In genomic region chr2:46487667-46488333, GRCh38 we compare ENCODE assay signal across 9 cellular contexts. TPM values are rescaled to one million over a fixed set of nuclear protein-coding genes. Genes with fewer than 3 reads are reported as not detected.
A peak's percentile ranks its signal among the peaks of the same experiment; 100 is the strongest.
DNase-seq lines count a peak whose midpoint lies in the region; ATAC-seq and TF ChIP-seq lines count a peak whose summit lies in the region.
"Had no signal": no experiment of that assay in that cellular context is flagged by ENCODE, and none has a peak within 500 bp of the region (broad histone marks: within the 10 kb centered on the region; RNA-seq: fewer than 3 reads in every experiment).

No MANE protein-coding gene starts in this region.

- H3K4me3 ChIP-seq in AG04450 (ENCODE audit: low read depth, low read length): no peak overlapping the region
- no peak overlapping the region for H3K4me3 ChIP-seq in PC-3 (ENCODE audit: low read length)
- no peak overlapping the region for H3K4me3 ChIP-seq in fibroblast of mammary gland (ENCODE audit: control insufficient read depth, low read depth, low read length)
- H3K4me3 ChIP-seq in muscle layer of colon (ENCODE audit: low read depth in 1 of 2, low read length in 2 of 2): no peak overlapping the region
- H3K4me3 ChIP-seq: BLaER1 had no signal

- H3K4me1 ChIP-seq in PC-3 (ENCODE audit: insufficient read depth, low read length) (peaks cover under 1% of the 10 kb centered on the region), muscle layer of colon (ENCODE audit: insufficient read depth, low read length) (peaks cover 31% of the 10 kb centered on the region)

- POLR2A ChIA-PET in AG04450 (lab: Yijun Ruan, JAX): interaction anchor here (0.6 kb wide), 2 partner anchors 9 to 153 kb away, joined by 3 read pairs; no protein-coding TSS in a partner anchor
- POLR2A ChIA-PET in PC-3 (lab: Charles Lee; ENCODE audit: unreplicated experiment): no interaction called here

- no peaks in the 10 kb centered on the region for H3K9me2 ChIP-seq in PC-3 (replicated peaks; ENCODE audit: low read length)

- no peaks in the 10 kb centered on the region for H4K20me1 ChIP-seq in PC-3 (ENCODE audit: low read length)
- H4K20me1 ChIP-seq: BLaER1 had no signal

- H3K9me3 ChIP-seq in AG04450 (ENCODE audit: control insufficient read depth, insufficient read depth, low read length) (no peaks in the 10 kb centered on the region), PC-3 (ENCODE audit: low read length) (no peaks in the 10 kb centered on the region), muscle layer of colon (ENCODE audit: low read length) (no peaks in the 10 kb centered on the region)
- H3K9me3 ChIP-seq: BLaER1 had no signal

- peak overlapping the region; percentile 21 for H3K27ac ChIP-seq in AG04450 (ENCODE audit: low read depth, low read length)
- no peak overlapping the region for H3K27ac ChIP-seq in PC-3 (ENCODE audit: low read length)
- peak overlapping the region; percentile 19 for H3K27ac ChIP-seq in muscle layer of colon (ENCODE audit: low read depth, low read length)
- H3K27ac ChIP-seq: BLaER1 had no signal

- intact Hi-C loops in PC-3 (cut with micrococcal nuclease): no loop called here

- peak; percentile 88 for ATAC-seq in PC-3

- H3K27me3 ChIP-seq in AG04450 (ENCODE audit: control insufficient read depth, insufficient read depth, low read length) (no peaks in the 10 kb centered on the region), PC-3 (ENCODE audit: low read length) (no peaks in the 10 kb centered on the region), muscle layer of colon (ENCODE audit: control insufficient read depth in 1 of 2, insufficient read depth in 2 of 2, low read length in 2 of 2) (no peaks in the 10 kb centered on the region)
- H3K27me3 ChIP-seq: BLaER1 had no signal

- no TSS peak for BruUV-seq in PC-3 (replicated peaks; lab: Mats Ljungman, UMichigan)

- no peak overlapping the region for H3K4me2 ChIP-seq in PC-3 (ENCODE audit: low read length)
- H3K4me2 ChIP-seq: BLaER1 had no signal

- CTCF ChIA-PET in AG04450 (lab: Charles Lee): interaction anchor here (1.1 kb wide), 1 partner anchor 289 kb away, joined by 4 read pairs; no protein-coding TSS in a partner anchor
- CTCF ChIA-PET in PC-3 (lab: Charles Lee): no interaction called here

- H2AFZ ChIP-seq in PC-3 (ENCODE audit: low read length): no peak overlapping the region

- no peaks in the 10 kb centered on the region for H3F3A ChIP-seq in PC-3 (ENCODE audit: low read length, unreplicated experiment)

- DNase-seq in AG04450 (ENCODE audit: low read depth, low spot score) (peak; percentile 46), PC-3 (peak; percentile 19), fibroblast of mammary gland (ENCODE audit: low read depth) (peak; percentile 84), NCI-H524 treated with DMSO at 0.1 percent for 48 hours (lab: John Stamatoyannopoulos, UW) (no peak), G401 (ENCODE audit: low spot score) (no peak), cerebellum (ENCODE audit: low spot score) (no peak), NCI-H748 (lab: John Stamatoyannopoulos, UW; ENCODE audit: unreplicated experiment) (no peak)

- no peaks in the 10 kb centered on the region for H3K79me2 ChIP-seq in PC-3 (ENCODE audit: low read length)

- H3K36me3 ChIP-seq in PC-3 (ENCODE audit: low read depth, low read length): no peaks in the 10 kb centered on the region
- no peaks in the 10 kb centered on the region for H3K36me3 ChIP-seq in muscle layer of colon (ENCODE audit: insufficient read depth, low read length)
- H3K36me3 ChIP-seq: BLaER1 had no signal

- H3K9ac ChIP-seq in PC-3 (ENCODE audit: low read length): no peak overlapping the region
- H3K9ac ChIP-seq in muscle layer of colon (ENCODE audit: low read length): no peak overlapping the region
- H3K9ac ChIP-seq: BLaER1 had no signal

- in situ Hi-C loops in G401 (cut with HindIII; ENCODE audit: low sequenced_read_pairs): no loop called here

- no peak for TF ChIP-seq CTCF in AG04450 (IDR thresholded peaks at IDR 0.05; ENCODE audit: low read depth, low read length)
- no peak for TF ChIP-seq CTCF in PC-3 (conservative IDR thresholded peaks at IDR 0.05; ENCODE audit: low read depth, low read length)
- TF ChIP-seq CTCF in fibroblast of mammary gland (conservative IDR thresholded peaks at IDR 0.05; ENCODE audit: control insufficient read depth, insufficient read depth, low read depth, low read length): no peak

RNA-seq across cellular contexts. Expression of gene TMEM247, which starts 8.4 kb away (rescaled TPM):
- polyA plus RNA-seq in AG04450 (2011; rRNA removed): not detected in 2 replicates
- polyA minus RNA-seq in AG04450 (2011; rRNA and poly(A)+ RNA removed): not detected in 2 replicates
- total RNA-seq in PC-3 (2014; rRNA removed) (not detected in 2 replicates), cerebellum (not detected)
- not detected in 2 replicates for total RNA-seq in G401 (2014; rRNA removed; shearing (Covaris generic))

RNA-seq across cellular contexts. Expression of gene RHOQ, which starts 54.5 kb away (rescaled TPM):
- polyA plus RNA-seq in AG04450 (2011; rRNA removed): 82.0 and 98.8 TPM in 2 replicates
- 36.3 and 49.3 TPM in 2 replicates for polyA minus RNA-seq in AG04450 (2011; rRNA and poly(A)+ RNA removed)
- total RNA-seq in PC-3 (2014; rRNA removed) (24.5 and 40.8 TPM in 2 replicates), cerebellum (25.9 TPM)
- 88.9 and 115 TPM in 2 replicates for total RNA-seq in G401 (2014; rRNA removed; shearing (Covaris generic))

RNA-seq across cellular contexts. Expression of gene ATP6V1E2, which starts 54.6 kb away (rescaled TPM):
- polyA plus RNA-seq in AG04450 (2011; rRNA removed): 4.5 and 6.1 TPM in 2 replicates
- 4.8 TPM in 2 replicates for polyA minus RNA-seq in AG04450 (2011; rRNA and poly(A)+ RNA removed)
- total RNA-seq in PC-3 (2014; rRNA removed) (11.5 and 17.3 TPM in 2 replicates), cerebellum (7.1 TPM)
- total RNA-seq in G401 (2014; rRNA removed; shearing (Covaris generic)): 6.4 and 21.8 TPM in 2 replicates

Comparison
In these comparisons a context has a peak if more than half of its experiments do, and no peak if none do; other contexts are left out.
1. DNase-seq: peak in AG04450 (single experiment), PC-3 (single experiment) and fibroblast of mammary gland (single experiment); none in NCI-H524 treated with DMSO at 0.1 percent for 48 hours (single experiment), G401 (single experiment), cerebellum (single experiment) and NCI-H748 (single experiment).